ENCODE assay signal across 21 cellular contexts in genomic region chr21:42030311-42030710, GRCh38. TPM values are rescaled to one million over a fixed set of nuclear protein-coding genes. Genes with fewer than 3 reads are reported as not detected.
DNase-seq lines count a peak whose midpoint lies in the region; ATAC-seq and TF ChIP-seq lines count a peak whose summit lies in the region.
"Had no signal": no experiment of that assay in that cellular context is flagged by ENCODE, and none has a peak within 500 bp of the region (broad histone marks: within the 10 kb centered on the region; RNA-seq: fewer than 3 reads in every experiment).

No MANE protein-coding gene starts in this region.

- H3K36me3 ChIP-seq in IMR-90 (ENCODE audit: control insufficient read depth, insufficient read depth, low read length) (no peaks in the 10 kb centered on the region), OCI-LY7 (ENCODE audit: insufficient read depth, low read length) (no peaks in the 10 kb centered on the region), WERI-Rb-1 (no peaks in the 10 kb centered on the region)
- H3K36me3 ChIP-seq: BLaER1 treated with 17β-estradiol and CSF1 and Interleukin-3, amounts not matched to agents 10 nM and 100 nM had no signal

- H4K20me1 ChIP-seq in IMR-90 (ENCODE audit: insufficient read depth, low read length) (no peaks in the 10 kb centered on the region), OCI-LY7 (ENCODE audit: insufficient read depth, low read length) (no peaks in the 10 kb centered on the region)
- H4K20me1 ChIP-seq: BLaER1 treated with 17β-estradiol and CSF1 and Interleukin-3, amounts not matched to agents 10 nM and 100 nM had no signal

- TF ChIP-seq RAD21 in IMR-90 (IDR thresholded peaks at IDR 0.05; ENCODE audit: low read length), result no peak

- H3K4ac ChIP-seq in IMR-90 (ENCODE audit: low read depth, low read length), result 0 out of 2 replicates have a peak overlapping the region, but pooled peaks have one; percentile 21

- H2AK5ac ChIP-seq in IMR-90 (ENCODE audit: low read depth, low read length), result no peak overlapping the region

- no peak overlapping the region for H3K56ac ChIP-seq in IMR-90 (ENCODE audit: extremely low read depth, insufficient read depth, low read length)

- H4K91ac ChIP-seq in IMR-90 (ENCODE audit: insufficient read depth, low read depth, low read length), result no peak overlapping the region

- H3K9me3 ChIP-seq in IMR-90 (ENCODE audit: control insufficient read depth, insufficient read depth, low read length), result no peaks in the 10 kb centered on the region
- H3K9me3 ChIP-seq in OCI-LY7 (ENCODE audit: low read length), result no peaks in the 10 kb centered on the region
- no peaks in the 10 kb centered on the region for H3K9me3 ChIP-seq in WERI-Rb-1 (ENCODE audit: severe bottlenecking)
- H3K9me3 ChIP-seq: BLaER1 treated with 17β-estradiol and CSF1 and Interleukin-3, amounts not matched to agents 10 nM and 100 nM had no signal

- H3K4me3 ChIP-seq in IMR-90 (ENCODE audit: insufficient read depth, low read depth, low read length) (no peak overlapping the region), OCI-LY7 (ENCODE audit: low read depth, low read length, poor library complexity, severe bottlenecking) (no peak overlapping the region), WERI-Rb-1 (ENCODE audit: low read depth, low read length) (no peak overlapping the region)
- H3K4me3 ChIP-seq: BLaER1 treated with 17β-estradiol and CSF1 and Interleukin-3, amounts not matched to agents 10 nM and 100 nM; GM12878; GM23338 had no signal

- peaks cover 3 to 4% of the 10 kb centered on the region in 2 experiments; a peak in 2 of 4 replicates for H3K79me1 ChIP-seq in IMR-90 (ENCODE audit: low read depth in 1 of 2, low read length in 2 of 2)

- no peak overlapping the region for H2BK15ac ChIP-seq in IMR-90 (ENCODE audit: low read depth, low read length)

- intact Hi-C loops in IMR-90 (cut with micrococcal nuclease), result no loop called here
- intact Hi-C loops in OCI-LY7 (cut with micrococcal nuclease; ENCODE audit: unreplicated experiment), result no loop called here
- intact Hi-C loops in posterior vena cava (cut with DNase I), result no loop called here

- WGBS in IMR-90 (ENCODE audit: extremely low coverage in 2 of 2, insufficient read length in 1 of 2), 2 experiments, result 100% methylated on average over 2 of the region's 4 CpGs; no CpG with 5 or more reads in 1 of the 2 experiments

- H4K8ac ChIP-seq in IMR-90 (ENCODE audit: low read depth in 2 of 2, low read length in 2 of 2), result no peak overlapping the region

- CTCF ChIA-PET in IMR-90 (lab: Yijun Ruan, JAX), result no interaction called here
- CTCF ChIA-PET in OCI-LY7 (lab: Charles Lee; ENCODE audit: unreplicated experiment), result no interaction called here

- H3K14ac ChIP-seq in IMR-90 (replicated peaks; ENCODE audit: low read depth, low read length), result no peak overlapping the region

- no peak overlapping the region for H3K9ac ChIP-seq in IMR-90 (ENCODE audit: low read depth, low read length)
- H3K9ac ChIP-seq: BLaER1 treated with 17β-estradiol and CSF1 and Interleukin-3, amounts not matched to agents 10 nM and 100 nM had no signal

- POLR2A ChIA-PET in IMR-90 (lab: Charles Lee; ENCODE audit: unreplicated experiment), result no interaction called here
- POLR2A ChIA-PET in OCI-LY7 (lab: Charles Lee), result interaction anchor here (1.4 kb wide), 2 partner anchors 10 to 19 kb away, joined by 4 read pairs; no protein-coding TSS in a partner anchor

- no peaks in the 10 kb centered on the region for H3K9me2 ChIP-seq in OCI-LY7 (ENCODE audit: insufficient read depth, low read length)

- H4K5ac ChIP-seq in IMR-90 (ENCODE audit: low read depth, low read length), result no peak overlapping the region

- H2AFZ ChIP-seq in IMR-90 (replicated peaks; ENCODE audit: low read length, poor library complexity) (no peak overlapping the region), OCI-LY7 (ENCODE audit: low read length) (peak overlapping the region; percentile 17; the same call in 1 of the 2 replicates)
- H2AFZ ChIP-seq: GM23338 had no signal

- H3K27me3 ChIP-seq in IMR-90 (ENCODE audit: control insufficient read depth, insufficient read depth, low read length), result no peaks in the 10 kb centered on the region
- no peaks in the 10 kb centered on the region for H3K27me3 ChIP-seq in WERI-Rb-1 (ENCODE audit: insufficient read depth, low read depth, severe bottlenecking)
- H3K27me3 ChIP-seq: BLaER1 treated with 17β-estradiol and CSF1 and Interleukin-3, amounts not matched to agents 10 nM and 100 nM had no signal

- no peak overlapping the region for H3K4me2 ChIP-seq in IMR-90 (ENCODE audit: low read depth, low read length)
- peak overlapping the region; percentile 52; the same call in 1 of the 2 replicates for H3K4me2 ChIP-seq in OCI-LY7 (ENCODE audit: low read length)
- H3K4me2 ChIP-seq: BLaER1 treated with 17β-estradiol and CSF1 and Interleukin-3, amounts not matched to agents 10 nM and 100 nM; GM23338 had no signal

- H3K18ac ChIP-seq in IMR-90 (ENCODE audit: low read depth, low read length), result no peak overlapping the region

- dilution Hi-C loops in IMR-90 (cut with HindIII; ENCODE audit: low sequenced_read_pairs, unreplicated experiment), result no loop called here

- no peak overlapping the region for H3K23ac ChIP-seq in IMR-90 (ENCODE audit: low read depth, low read length)

- no peak for ATAC-seq in IMR-90 (ENCODE audit: low read depth)
- ATAC-seq: GM12878, GM23338 had no signal

- no TSS peak for BruUV-seq in IMR-90 (replicated peaks; lab: Mats Ljungman, UMichigan)
- BruUV-seq in OCI-LY7 (replicated peaks; lab: Mats Ljungman, UMichigan), result no TSS peak

- H2BK120ac ChIP-seq in IMR-90 (ENCODE audit: low read depth, low read length), result no peak overlapping the region

- DNase-seq in CD1c-positive myeloid dendritic cell (ENCODE audit: extremely low spot score), result peak; percentile 17
- no peak for DNase-seq in IMR-90
- no peak for DNase-seq in OCI-LY7 (ENCODE audit: low spot score)
- DNase-seq in posterior vena cava (ENCODE audit: low spot score), result peak; percentile 30
- no peak for DNase-seq in WERI-Rb-1
- DNase-seq in SKM-1 treated with dmso at 0.1 percent for 144 hours (lab: John Stamatoyannopoulos, UW; ENCODE audit: unreplicated experiment), result no peak
- DNase-seq in epidermal melanocyte (ENCODE audit: insufficient read length, low spot score), result no peak
- DNase-seq: CD4-positive, CD25-positive, alpha-beta regulatory T cell; CD8-positive, alpha-beta memory T cell; COR-L47; DMS 273 treated with DMSO at 0.1 percent for 48 hours; DMS53; DND-41; EL; HCEC 1CT; HFFc6 had no signal

- TF ChIP-seq CTCF in IMR-90 (conservative IDR thresholded peaks at IDR 0.05; ENCODE audit: low read depth, low read length), result no peak
- TF ChIP-seq CTCF in OCI-LY7 (conservative IDR thresholded peaks at IDR 0.05; ENCODE audit: low read length), result no peak
- no peak for TF ChIP-seq CTCF in WERI-Rb-1 (IDR thresholded peaks at IDR 0.05; ENCODE audit: low read depth, low read length)

- peaks cover 20% of the 10 kb centered on the region for H3K9me1 ChIP-seq in IMR-90 (ENCODE audit: insufficient read depth, low read length)

- H3K4me1 ChIP-seq in IMR-90 (ENCODE audit: control insufficient read depth, insufficient read depth, low read length), result peaks cover 10% of the 10 kb centered on the region
- peaks cover 60% of the 10 kb centered on the region for H3K4me1 ChIP-seq in OCI-LY7 (ENCODE audit: insufficient read depth, low read length, poor library complexity, severe bottlenecking)

- TF ChIP-seq POLR2A in IMR-90 (IDR thresholded peaks at IDR 0.05; ENCODE audit: low read depth, low read length), result no peak

- H3K27ac ChIP-seq in IMR-90 (ENCODE audit: insufficient read depth, low read length), result no peak overlapping the region
- no peak overlapping the region for H3K27ac ChIP-seq in OCI-LY7 (ENCODE audit: low read depth, low read length, poor library complexity, severe bottlenecking)
- H3K27ac ChIP-seq in WERI-Rb-1, result no peak overlapping the region
- H3K27ac ChIP-seq: BLaER1 treated with 17β-estradiol and CSF1 and Interleukin-3, amounts not matched to agents 10 nM and 100 nM had no signal

- no peaks in the 10 kb centered on the region for H3K79me2 ChIP-seq in OCI-LY7 (ENCODE audit: insufficient read depth, low read depth, low read length)

- no peak overlapping the region for H2AK9ac ChIP-seq in IMR-90 (replicated peaks; ENCODE audit: low read depth, low read length, poor library complexity)

- H2BK20ac ChIP-seq in IMR-90 (ENCODE audit: low read depth, low read length), result no peak overlapping the region

- in situ Hi-C loops in IMR-90 (cut with MboI; ENCODE audit: low sequenced_read_pairs), result no loop called here

- H2BK5ac ChIP-seq in IMR-90 (ENCODE audit: low read depth, low read length, poor library complexity, severe bottlenecking), result no peak overlapping the region

TF ChIP-seq in IMR-90, 13 proteins besides CTCF, POLR2A, EP300 and RAD21 (continues in another document):
- TF ChIP-seq RFX5 (IDR thresholded peaks at IDR 0.05; ENCODE audit: low read depth, low read length) (no peak), ELK1 (IDR thresholded peaks at IDR 0.05; ENCODE audit: borderline replicate concordance, low read depth, low read length) (no peak), CEBPB (IDR thresholded peaks at IDR 0.05; ENCODE audit: low read depth, low read length) (no peak), FOS (IDR thresholded peaks at IDR 0.05; ENCODE audit: low read depth, low read length) (no peak), MXI1 (IDR thresholded peaks at IDR 0.05; ENCODE audit: borderline replicate concordance, low read depth, low read length) (no peak)

RNA-seq across cellular contexts. Expression of gene ZBTB21, which starts 20.2 kb away (rescaled TPM):
- total RNA-seq in IMR-90 (2012; rRNA removed) (12.0 and 13.6 TPM in 2 replicates), OCI-LY7 (2022) (19.6 and 22.6 TPM in 2 replicates), posterior vena cava (10 to 100 TPM; 12.6 to 25.6 TPM)
- polyA plus RNA-seq in IMR-90 (2012; rRNA removed), result 6.8 and 7.8 TPM in 2 replicates
- 2.4 and 2.8 TPM in 2 replicates for polyA plus RNA-seq in IMR-90 (2012; cell fraction: cytosol; rRNA removed)
- polyA plus RNA-seq in IMR-90 (2012; cell fraction: nucleus; rRNA removed; ENCODE audit: low replicate concordance), result 4.6 and 22.7 TPM in 2 replicates
- 10.0 and 12.4 TPM in 2 replicates for total RNA-seq in OCI-LY7 (2014; rRNA removed; shearing (Covaris generic))

RNA-seq across cellular contexts. Expression of gene UMODL1, which starts 40.8 kb away (rescaled TPM):
- total RNA-seq in IMR-90 (2012; rRNA removed) (not detected in 2 replicates), OCI-LY7 (2022) (7.4 and 10.0 TPM in 2 replicates), posterior vena cava (not detected)
- 0.02 TPM in 1 of 2 replicates, not detected in the other for polyA plus RNA-seq in IMR-90 (2012; rRNA removed)
- 0.03 TPM in 1 of 2 replicates, not detected in the other for polyA plus RNA-seq in IMR-90 (2012; cell fraction: cytosol; rRNA removed)
- 0.04 and 0.07 TPM in 2 replicates for polyA plus RNA-seq in IMR-90 (2012; cell fraction: nucleus; rRNA removed; ENCODE audit: low replicate concordance)
- total RNA-seq in OCI-LY7 (2014; rRNA removed; shearing (Covaris generic)), result 6.6 and 12.3 TPM in 2 replicates
- total RNA-seq: A172, G401, GM23338, HFFc6 had no signal
- polyA plus RNA-seq: CD8-positive, alpha-beta memory T cell; GM23338 had no signal

Comparison
In these comparisons a context has a peak if more than half of its experiments do, and no peak if none do; other contexts are left out.
1. DNase-seq: peak in CD1c-positive myeloid dendritic cell (single experiment) and posterior vena cava (single experiment); none in IMR-90 (single experiment), OCI-LY7 (single experiment), WERI-Rb-1 (single experiment), SKM-1 treated with dmso at 0.1 percent for 144 hours (single experiment) and epidermal melanocyte (single experiment).